In genomic region chr15:66293085-66293418, GRCh38 we compare ENCODE assay signal across 1 cellular context.
A peak's percentile ranks its signal among the peaks of the same experiment; 100 is the strongest.
TF ChIP-seq lines count a peak whose summit lies in the region.

No MANE protein-coding gene starts in this region.

TF ChIP-seq in H1, 55 proteins besides CTCF, POLR2A, EP300 and RAD21:
- TF ChIP-seq CHD7 (IDR thresholded peaks at IDR 0.05; ENCODE audit: insufficient replicate concordance, low read length) (peak; percentile 80), YY1 (IDR thresholded peaks at IDR 0.05; ENCODE audit: low read depth, low read length) (no peak)
TF ChIP-seq in H1: peak in this region for 1.
